8 cellular contexts compared by ENCODE assay signal in genomic region chr1:33256335-33256700, GRCh38. TPM values are rescaled to one million over a fixed set of nuclear protein-coding genes. Genes with fewer than 3 reads are reported as not detected.
DNase-seq lines count a peak whose midpoint lies in the region; ATAC-seq and TF ChIP-seq lines count a peak whose summit lies in the region.

TSS of gene ZNF362 (plus strand) at chr1:33256492. CDS start at chr1:33270575, 14,083 bp downstream.

- H3K36me3 Mint-ChIP-seq in activated CD8-positive, alpha-beta T cell treated with anti-CD3 and anti-CD28 coated beads, Interleukin-2, amount 10 ng/mL, durations not matched to agents 7 days and 5 days (ENCODE audit: low read depth), result peaks cover 6% of the 10 kb centered on the region

- intact Hi-C loops in lower leg skin (cut with DNase I; ENCODE audit: low total_unique reads), result no loop called here

- H2AFZ ChIP-seq in DND-41 (ENCODE audit: low read depth, low read length), result peak within 1 kb of the TSS; percentile 79

- H3K4me1 ChIP-seq in DND-41 (ENCODE audit: insufficient read depth, low read length), result peaks cover 29% of the 10 kb centered on the region
- H3K4me1 ChIP-seq in HAP-1, result peaks cover 7% of the 10 kb centered on the region; the same call in 1 of the 2 replicates
- H3K4me1 ChIP-seq in ectodermal cell (ENCODE audit: control insufficient read depth, insufficient read depth, low read length), result peaks cover 19% of the 10 kb centered on the region

- peaks cover 9% of the 10 kb centered on the region for H3K27me3 Mint-ChIP-seq in activated CD8-positive, alpha-beta T cell treated with anti-CD3 and anti-CD28 coated beads, Interleukin-2, amount 10 ng/mL, durations not matched to agents 7 days and 5 days (ENCODE audit: low read depth)

- H3K27me3 ChIP-seq in DND-41 (ENCODE audit: insufficient read depth, low read length, poor library complexity), result no peaks in the 10 kb centered on the region
- H3K27me3 ChIP-seq in HAP-1 (ENCODE audit: low read depth), result no peaks in the 10 kb centered on the region
- no peaks in the 10 kb centered on the region for H3K27me3 ChIP-seq in ectodermal cell (ENCODE audit: control insufficient read depth, insufficient read depth, low read length, poor library complexity, severe bottlenecking)

- peak within 1 kb of the TSS; percentile 96 for H3K4me3 Mint-ChIP-seq in activated CD8-positive, alpha-beta T cell treated with anti-CD3 and anti-CD28 coated beads, Interleukin-2, amount 10 ng/mL, durations not matched to agents 7 days and 5 days

- H3K9me3 ChIP-seq in DND-41 (ENCODE audit: insufficient read depth, low read length, severe bottlenecking) (no peaks in the 10 kb centered on the region), HAP-1 (no peaks in the 10 kb centered on the region), ectodermal cell (ENCODE audit: control insufficient read depth, low read length) (no peaks in the 10 kb centered on the region)

- in situ Hi-C loops in HAP-1 (cut with MboI; ENCODE audit: low sequenced_read_pairs), result no loop called here

- no peak for TF ChIP-seq POLR2A in lower leg skin (IDR thresholded peaks at IDR 0.05)

- peak within 1 kb of the TSS; percentile 97 for H3K27ac Mint-ChIP-seq in activated CD8-positive, alpha-beta T cell treated with anti-CD3 and anti-CD28 coated beads, Interleukin-2, amount 10 ng/mL, durations not matched to agents 7 days and 5 days

- CTCF ChIA-PET in activated CD8-positive, alpha-beta T cell treated with anti-CD3 and anti-CD28 coated beads, Interleukin-2, amount 10 ng/mL, durations not matched to agents 7 days and 5 days (lab: Charles Lee), result no interaction called here

- H3K79me2 ChIP-seq in DND-41 (ENCODE audit: insufficient read depth, low read length), result peaks cover 47% of the 10 kb centered on the region

- H3K36me3 ChIP-seq in DND-41 (ENCODE audit: insufficient read depth, low read length), result peaks cover 13% of the 10 kb centered on the region
- H3K36me3 ChIP-seq in HAP-1 (replicated peaks), result no peaks in the 10 kb centered on the region
- no peaks in the 10 kb centered on the region for H3K36me3 ChIP-seq in ectodermal cell (ENCODE audit: control insufficient read depth, insufficient read depth, low read length)

- H3K27ac ChIP-seq in DND-41 (ENCODE audit: low read length) (peak within 1 kb of the TSS; percentile 93), ectodermal cell (ENCODE audit: insufficient read depth, low read depth, low read length, poor library complexity, severe bottlenecking) (peak within 1 kb of the TSS; percentile 42)

- peak; percentile 74 for ATAC-seq in DND-41 (ENCODE audit: insufficient read depth, low read depth)
- peak; percentile 90 for ATAC-seq in activated CD8-positive, alpha-beta T cell treated with anti-CD3 and anti-CD28 coated beads, Interleukin-2, amount 10 ng/mL, durations not matched to agents 7 days and 5 days
- ATAC-seq in HG03469 (IDR thresholded peaks at IDR 0.05; ENCODE audit: unreplicated experiment), result no peak

- TF ChIP-seq CTCF in DND-41 (IDR thresholded peaks at IDR 0.05; ENCODE audit: borderline replicate concordance, extremely low read depth, low read length, poor library complexity, severe bottlenecking) (no peak), lower leg skin (IDR thresholded peaks at IDR 0.05) (no peak)

- H3K9me3 Mint-ChIP-seq in activated CD8-positive, alpha-beta T cell treated with anti-CD3 and anti-CD28 coated beads, Interleukin-2, amount 10 ng/mL, durations not matched to agents 7 days and 5 days (ENCODE audit: insufficient read depth), result no peaks in the 10 kb centered on the region

- WGBS in ectodermal cell, 2 experiments, result 0% methylated on average over 61 of the region's 61 CpGs
- 0% methylated on average over 3 of the region's 61 CpGs; no CpG with 5 or more reads in 1 of the 2 donors for WGBS in lower leg skin, 2 donors

- H3K4me3 ChIP-seq in DND-41 (ENCODE audit: low read depth in 1 of 2, low read length in 2 of 2), result peak within 1 kb of the TSS; percentile 79 to 98
- peak within 1 kb of the TSS; percentile 60 for H3K4me3 ChIP-seq in HAP-1
- peak within 1 kb of the TSS; percentile 85 for H3K4me3 ChIP-seq in ectodermal cell (ENCODE audit: insufficient read depth, low read depth, low read length)
- H3K4me3 ChIP-seq in lower leg skin (ENCODE audit: low read depth, poor library complexity, severe bottlenecking), result peak within 1 kb of the TSS; percentile 45

- peaks cover 23% of the 10 kb centered on the region for H3K4me1 Mint-ChIP-seq in activated CD8-positive, alpha-beta T cell treated with anti-CD3 and anti-CD28 coated beads, Interleukin-2, amount 10 ng/mL, durations not matched to agents 7 days and 5 days (ENCODE audit: low read depth)

- H4K20me1 ChIP-seq in DND-41 (ENCODE audit: insufficient read depth, low read length), result peaks cover 33% of the 10 kb centered on the region

- peak within 1 kb of the TSS; percentile 91 for H3K9ac ChIP-seq in DND-41 (ENCODE audit: low read depth, low read length)

- DNase-seq in DND-41 (peak; percentile 71), HAP-1 (ENCODE audit: low spot score in 2 of 2) (peak; percentile 23 to 67), NCI-H510A (lab: John Stamatoyannopoulos, UW) (peak; percentile 76), lower leg skin (ENCODE audit: low spot score in 2 of 2) (peak in 1 of 2 donors; percentile 92)
- peak; percentile 73 for DNase-seq in activated CD8-positive, alpha-beta T cell treated with anti-CD3 and anti-CD28 coated beads, Interleukin-2, amount 10 ng/mL, durations not matched to agents 7 days and 5 days
- DNase-seq in stimulated activated CD4-positive, alpha-beta T cell treated with anti-CD3 and anti-CD28 coated beads, Interleukin-4, amount 100 ng/mL, for 4 hours, result peak; percentile 64 to 69

- H3K4me2 ChIP-seq in DND-41 (ENCODE audit: insufficient read depth, low read length), result peak within 1 kb of the TSS; percentile 95

- POLR2A ChIA-PET in activated CD8-positive, alpha-beta T cell treated with anti-CD3 and anti-CD28 coated beads, Interleukin-2, amount 10 ng/mL, durations not matched to agents 7 days and 5 days (lab: Charles Lee), result no interaction called here

RNA-seq across cellular contexts. Expression of gene ZNF362, which starts in this region (rescaled TPM):
- 10 to 100 TPM; 17.3 to 19.7 TPM for total RNA-seq in activated CD8-positive, alpha-beta T cell treated with anti-CD3 and anti-CD28 coated beads, Interleukin-2, amount 10 ng/mL, durations not matched to agents 7 days and 5 days
- polyA plus RNA-seq in ectodermal cell (2013, experiment 1 of 4), result 38.4 TPM
- 38.5 TPM for polyA plus RNA-seq in ectodermal cell (2013, experiment 2 of 4)
- polyA plus RNA-seq in ectodermal cell (2013, experiment 3 of 4), result 29.3 TPM
- 33.5 TPM for polyA plus RNA-seq in ectodermal cell (2013, experiment 4 of 4)
- 10 to 100 TPM in 3 of 4 donors, 1 to 10 TPM in 1; 7.0 to 24.3 (median 19.9) TPM for total RNA-seq in lower leg skin
